Comparison of ENCODE assay signal across 8 cellular contexts in genomic region chr19:4970558-4971423, GRCh38. TPM values are rescaled to one million over a fixed set of nuclear protein-coding genes. Genes with fewer than 3 reads are reported as not detected.
DNase-seq lines count a peak whose midpoint lies in the region; ATAC-seq and TF ChIP-seq lines count a peak whose summit lies in the region.

No MANE protein-coding gene starts in this region.

- H3K4me1 ChIP-seq in BLaER1, result peaks cover 89% of the 10 kb centered on the region
- no peaks in the 10 kb centered on the region for H3K4me1 ChIP-seq in HUES64 (ENCODE audit: insufficient read depth, low read length)
- peaks cover 16% of the 10 kb centered on the region for H3K4me1 ChIP-seq in thymus (ENCODE audit: control insufficient read depth, insufficient read depth, low read length)

- no peaks in the 10 kb centered on the region for H3K9me3 ChIP-seq in BLaER1
- no peaks in the 10 kb centered on the region for H3K9me3 ChIP-seq in HUES64 (ENCODE audit: insufficient read depth, low read depth, low read length)
- H3K9me3 ChIP-seq in thymus (ENCODE audit: control insufficient read depth), result no peaks in the 10 kb centered on the region

- H3K36me3 ChIP-seq in BLaER1 (peaks cover 6% of the 10 kb centered on the region; the same call in 1 of the 2 replicates), HUES64 (ENCODE audit: insufficient read depth, low read length) (no peaks in the 10 kb centered on the region), thymus (ENCODE audit: control insufficient read depth, insufficient read depth) (peaks cover 3% of the 10 kb centered on the region)

- H4K20me1 ChIP-seq in BLaER1, result peaks cover 89% of the 10 kb centered on the region

- in situ Hi-C loops in astrocyte of the cerebellum (cut with HindIII; ENCODE audit: low sequenced_read_pairs), result no loop called here

- DNase-seq in astrocyte of the cerebellum (ENCODE audit: low read depth) (no peak), left kidney (ENCODE audit: low read depth, low spot score) (peak; percentile 54), NCI-H2227 (lab: John Stamatoyannopoulos, UW; ENCODE audit: unreplicated experiment) (no peak), NOMO-1 (lab: John Stamatoyannopoulos, UW; ENCODE audit: unreplicated experiment in 2 of 2) (no peak)

- ATAC-seq in GM21360 (IDR thresholded peaks at IDR 0.05; ENCODE audit: unreplicated experiment), result no peak

- peak overlapping the region; percentile 83 for H3K9ac ChIP-seq in BLaER1
- 0 out of 2 replicates have a peak overlapping the region, but pooled peaks have one; percentile 19 for H3K9ac ChIP-seq in HUES64 (ENCODE audit: low read depth, low read length)

- H3K4me2 ChIP-seq in BLaER1, result peak overlapping the region; percentile 100

- no peak for TF ChIP-seq CTCF in astrocyte of the cerebellum (IDR thresholded peaks at IDR 0.05; ENCODE audit: low read depth, low read length, missing control alignments)

- peak overlapping the region; percentile 77 for H3K27ac ChIP-seq in BLaER1
- H3K27ac ChIP-seq in HUES64 (ENCODE audit: low read depth, low read length), result no peak overlapping the region
- peak overlapping the region; percentile 31 for H3K27ac ChIP-seq in thymus (ENCODE audit: low read depth)

- WGBS in HUES64, result 5% methylated on average over 31 of the region's 31 CpGs
- WGBS in thymus, result 41% methylated on average over 31 of the region's 31 CpGs

- H3K27me3 ChIP-seq in BLaER1, result peaks cover 5% of the 10 kb centered on the region; the same call in 1 of the 2 replicates
- 0 out of 2 replicates have a peak, but pooled peaks cover 3% of the 10 kb centered on the region for H3K27me3 ChIP-seq in HUES64 (ENCODE audit: insufficient read depth, low read length)
- no peaks in the 10 kb centered on the region for H3K27me3 ChIP-seq in thymus (ENCODE audit: control insufficient read depth, insufficient read depth)

- H3K4me3 ChIP-seq in BLaER1 (peak overlapping the region; percentile 78), HUES64 (ENCODE audit: low read length) (peak overlapping the region; percentile 74), astrocyte of the cerebellum (ENCODE audit: low read depth, low read length) (peak overlapping the region; percentile 78), thymus (ENCODE audit: low read length) (peak overlapping the region; percentile 85)

RNA-seq across cellular contexts. Expression of gene KDM4B, which starts 1.9 kb away (rescaled TPM):
- polyA plus RNA-seq in HUES64 (2013, experiment 1 of 2), result 13.5 TPM
- polyA plus RNA-seq in HUES64 (2013, experiment 2 of 2), result 19.5 TPM
- 24.6 TPM for polyA plus RNA-seq in thymus
